Comparison of ENCODE assay signal across 14 cellular contexts in genomic region chr2:109162999-109163398, GRCh38. TPM values are rescaled to one million over a fixed set of nuclear protein-coding genes. Genes with fewer than 3 reads are reported as not detected.
DNase-seq lines count a peak whose midpoint lies in the region; ATAC-seq, FAIRE-seq and TF ChIP-seq lines count a peak whose summit lies in the region.
"Had no signal": no experiment of that assay in that cellular context is flagged by ENCODE, and none has a peak within 500 bp of the region (broad histone marks: within the 10 kb centered on the region; RNA-seq: fewer than 3 reads in every experiment).

No MANE protein-coding gene starts in this region.

- H2AFZ ChIP-seq in HepG2 (ENCODE audit: low read length), result no peak overlapping the region

- H3K9me3 ChIP-seq in HepG2 (ENCODE audit: low read length), result no peaks in the 10 kb centered on the region

- no peaks in the 10 kb centered on the region for H3K79me2 ChIP-seq in HepG2 (ENCODE audit: insufficient read depth, low read length)

- DNase-seq in A172 (ENCODE audit: low spot score) (peak; percentile 69), NCI-H128 (lab: John Stamatoyannopoulos, UW; ENCODE audit: unreplicated experiment) (peak; percentile 9), SKM-1 treated with dmso at 0.1 percent for 144 hours (lab: John Stamatoyannopoulos, UW; ENCODE audit: unreplicated experiment) (peak; percentile 47), left cardiac atrium (peak; percentile 78), islet precursor cell (no peak), HepG2 (ENCODE audit: low spot score) (no peak), LoVo (ENCODE audit: low spot score) (no peak)
- DNase-seq: ACHN; activated CD4-positive, alpha-beta T cell treated with anti-CD3 and anti-CD28 coated beads, Interleukin-2, amount 50 U/mL, for 48 hours; activated naive CD4-positive, alpha-beta T cell treated with anti-CD3 and anti-CD28 coated beads, Interleukin-2, amount 50 U/mL, for 16 hours; naive thymus-derived CD4-positive, alpha-beta T cell; T-helper 17 cell had no signal

- TF ChIP-seq EP300 in HepG2 (IDR thresholded peaks at IDR 0.05; ENCODE audit: low read depth in 2 of 2, low read length in 2 of 2) (no peak), HepG2 (CRISPR knock-in tag; IDR thresholded peaks at IDR 0.05; ENCODE audit: borderline replicate concordance) (no peak)

- in situ Hi-C loops in HepG2 (cut with HindIII; ENCODE audit: extremely low pct_ligation_motif_present, low pct_unique_long_range_greater_than_20kb), result no loop called here

- POLR2A ChIA-PET in HepG2 (lab: Yijun Ruan, JAX), result no interaction called here

- no peak for FAIRE-seq in HepG2 (lab: Jason Lieb, UNC)
- FAIRE-seq: G401.6 had no signal

- no peak overlapping the region for H3K27ac ChIP-seq in HepG2 (ENCODE audit: extremely low read length, insufficient read depth, low read length)

- no peak overlapping the region for H3K4me3 ChIP-seq in HepG2 (replicated peaks in 1 of 3; ENCODE audit: insufficient read depth in 1 of 3, low read depth in 2 of 3, low read length in 3 of 3)

- 66% methylated on average over 7 of the region's 7 CpGs for WGBS in HepG2 (ENCODE audit: low lambda C conversion rate)

- H3K36me3 ChIP-seq in HepG2 (replicated peaks in 1 of 2; ENCODE audit: control insufficient read depth in 1 of 2, insufficient read depth in 2 of 2, low read length in 2 of 2), result no peaks in the 10 kb centered on the region

- intact Hi-C loops in left cardiac atrium (cut with DNase I) (no loop called here), HepG2 (cut with micrococcal nuclease; ENCODE audit: unreplicated experiment) (no loop called here)

- no peak for TF ChIP-seq CTCF in HepG2 (CRISPR knock-in tag; IDR thresholded peaks at IDR 0.05)

- peak; percentile 70 to 86 for ATAC-seq in left cardiac atrium
- ATAC-seq in HepG2, result no peak
- ATAC-seq in HG03095 (IDR thresholded peaks at IDR 0.05; ENCODE audit: unreplicated experiment), result no peak
- ATAC-seq: naive thymus-derived CD4-positive, alpha-beta T cell; T-helper 17 cell had no signal

- no peak overlapping the region for H3K9ac ChIP-seq in HepG2 (ENCODE audit: insufficient read depth, low read depth, low read length)

- H3K4me2 ChIP-seq in HepG2 (ENCODE audit: low read depth, low read length), result no peak overlapping the region

- no peaks in the 10 kb centered on the region for H4K20me1 ChIP-seq in HepG2 (ENCODE audit: insufficient read depth, low read length)

- no peaks in the 10 kb centered on the region for H3K27me3 ChIP-seq in HepG2 (ENCODE audit: control insufficient read depth in 1 of 2, insufficient read depth in 2 of 2, low read length in 2 of 2)

- no peaks in the 10 kb centered on the region for H3K4me1 ChIP-seq in HepG2 (ENCODE audit: insufficient read depth, low read length)

- CTCF ChIA-PET in HepG2 (lab: Yijun Ruan, JAX; ENCODE audit: low intra/inter-chr PET ratio, low total read pairs), result no interaction called here

- TF ChIP-seq RAD21 in HepG2 (CRISPR knock-in tag; IDR thresholded peaks at IDR 0.05), result no peak

- no TSS peak for BruUV-seq in HepG2 (replicated peaks; lab: Mats Ljungman, UMichigan)

- no peak for TF ChIP-seq POLR2A in HepG2 (IDR thresholded peaks at IDR 0.05; ENCODE audit: insufficient read depth in 1 of 2, low read depth in 2 of 2, low read length in 2 of 2)

TF ChIP-seq in HepG2, 621 proteins besides CTCF, POLR2A, EP300 and RAD21:
- TF ChIP-seq PRDM4 (CRISPR knock-in tag; IDR thresholded peaks at IDR 0.05; ENCODE audit: borderline replicate concordance) (no peak), ZNF510 (CRISPR knock-in tag; IDR thresholded peaks at IDR 0.05; ENCODE audit: low read depth) (no peak), BRF2 (CRISPR knock-in tag; IDR thresholded peaks at IDR 0.05) (no peak)

RNA-seq across cellular contexts. Expression of gene SH3RF3, which starts 34.0 kb away (rescaled TPM):
- 2.1 and 3.6 TPM in 2 replicates for total RNA-seq in A172 (2014; rRNA removed; shearing (Covaris generic))
- total RNA-seq in left cardiac atrium, result 1 to 10 TPM; 8.8 to 9.4 TPM
- 0.04 TPM in 1 of 2 replicates, not detected in the other for total RNA-seq in HepG2 (2016; rRNA removed; fragmentation: Illumina TruSeq; extraction: Trizol)
- not detected in 2 replicates for total RNA-seq in HepG2 (2016; cell fraction: cytosol; rRNA removed; fragmentation: Illumina TruSeq; extraction: Trizol; ENCODE audit: low read depth)
- 0.02 TPM in 1 of 2 replicates, not detected in the other for total RNA-seq in HepG2 (2016; cell fraction: insoluble cytoplasmic fraction; rRNA removed; fragmentation: Illumina TruSeq; extraction: Trizol)
- not detected in 2 replicates for total RNA-seq in HepG2 (2016; cell fraction: membrane; rRNA removed; fragmentation: Illumina TruSeq; extraction: Trizol)
- not detected in 2 replicates for total RNA-seq in HepG2 (2016; cell fraction: nucleus; rRNA removed; fragmentation: Illumina TruSeq; extraction: Trizol)
- 0.01 TPM in 1 of 2 replicates, not detected in the other for polyA plus RNA-seq in HepG2 (2011; rRNA removed)
- polyA plus RNA-seq in HepG2 (2011; cell fraction: cytosol; rRNA removed), result not detected in 2 replicates
- polyA plus RNA-seq in HepG2 (2011; cell fraction: nucleus; rRNA removed), result 0.02 TPM in 1 of 2 replicates, not detected in the other
- 0.03 and 0.05 TPM in 2 replicates for polyA plus RNA-seq in HepG2 (2012)
- not detected in 2 replicates for polyA plus RNA-seq in HepG2 (2016; cell fraction: cytosol; fragmentation: Illumina TruSeq; extraction: Trizol; ENCODE audit: low read depth)
- 0.03 TPM in 1 of 2 replicates, not detected in the other for polyA plus RNA-seq in HepG2 (2016; cell fraction: insoluble cytoplasmic fraction; fragmentation: Illumina TruSeq; extraction: Trizol; ENCODE audit: low read depth)
- not detected in 2 replicates for polyA plus RNA-seq in HepG2 (2016; cell fraction: membrane; fragmentation: Illumina TruSeq; extraction: Trizol; ENCODE audit: low read depth)
- not detected in 2 replicates for polyA plus RNA-seq in HepG2 (2016; cell fraction: nucleus; fragmentation: Illumina TruSeq; extraction: Trizol; ENCODE audit: insufficient read depth, low read depth)
- 1.4 TPM in 1 of 2 replicates, not detected in the other for polyA minus RNA-seq in HepG2 (2011; rRNA and poly(A)+ RNA removed; ENCODE audit: low replicate concordance)
- not detected in 2 replicates for polyA minus RNA-seq in HepG2 (2011; cell fraction: cytosol; rRNA and poly(A)+ RNA removed)
- polyA minus RNA-seq in HepG2 (2011; cell fraction: nucleus; rRNA and poly(A)+ RNA removed), result 0.12 and 0.13 TPM in 2 replicates

Comparison
In these comparisons a context has a peak if more than half of its experiments do, and no peak if none do; other contexts are left out.
1. DNase-seq: peak in A172 (single experiment), NCI-H128 (single experiment), SKM-1 treated with dmso at 0.1 percent for 144 hours (single experiment) and left cardiac atrium (single experiment); none in islet precursor cell (single experiment), HepG2 (single experiment) and LoVo (single experiment).
2. ATAC-seq: peak in left cardiac atrium (2 of 2); none in HepG2 (single experiment) and HG03095 (single experiment).